1 cellular context compared by ENCODE assay signal in the genomic region with DNA sequence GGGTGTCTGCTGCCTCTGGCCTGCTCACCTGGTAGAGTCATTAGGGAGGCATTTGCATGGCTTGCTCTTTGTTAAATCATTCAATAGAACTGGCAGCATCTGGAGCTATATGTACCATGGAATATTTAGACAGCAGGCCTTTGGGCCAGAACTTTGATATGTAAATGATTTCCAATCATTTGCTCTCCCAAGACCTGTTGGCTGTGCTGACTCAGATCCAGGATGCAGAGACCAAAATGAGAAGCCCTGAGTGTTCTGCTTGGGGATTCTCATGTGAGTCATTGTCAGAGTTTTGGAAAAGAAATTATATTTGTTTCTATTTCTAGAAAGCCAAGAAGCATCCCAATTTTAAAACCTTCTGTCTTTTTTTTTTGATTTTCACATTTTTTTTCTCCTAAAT.
TF ChIP-seq lines count a peak whose summit lies in the region.

No MANE protein-coding gene starts in this region.

TF ChIP-seq in SK-N-SH, 30 proteins besides CTCF, POLR2A, EP300 and RAD21 (continued from another document):
- TF ChIP-seq REST (IDR thresholded peaks at IDR 0.05; ENCODE audit: low read depth, low read length): no peak
- no peak for TF ChIP-seq FOXJ3 (CRISPR knock-in tag; IDR thresholded peaks at IDR 0.05)
- TF ChIP-seq, protein P1, sequence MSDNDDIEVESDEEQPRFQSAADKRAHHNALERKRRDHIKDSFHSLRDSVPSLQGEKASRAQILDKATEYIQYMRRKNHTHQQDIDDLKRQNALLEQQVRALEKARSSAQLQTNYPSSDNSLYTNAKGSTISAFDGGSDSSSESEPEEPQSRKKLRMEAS (IDR thresholded peaks at IDR 0.05; ENCODE audit: low read depth): no peak
